ENCODE assay signal across 9 cellular contexts in genomic region chr14:105860615-105861580, GRCh38.
DNase-seq lines count a peak whose midpoint lies in the region; ATAC-seq, FAIRE-seq and TF ChIP-seq lines count a peak whose summit lies in the region.
"Had no signal": no experiment of that assay in that cellular context is flagged by ENCODE, and none has a peak within 500 bp of the region (broad histone marks: within the 10 kb centered on the region; RNA-seq: fewer than 3 reads in every experiment).

No MANE protein-coding gene starts in this region.

- H3K9ac ChIP-seq in kidney (ENCODE audit: low read length in 2 of 2), result no peak overlapping the region

- H3K36me3 ChIP-seq in kidney (ENCODE audit: control insufficient read depth in 1 of 2, insufficient read depth in 2 of 2, low read length in 2 of 2), result no peaks in the 10 kb centered on the region

- POLR2A ChIA-PET in activated CD4-positive, alpha-beta memory T cell treated with anti-CD3 and anti-CD28 coated beads, Interleukin-2, amount 10 ng/mL, durations not matched to agents 7 days and 5 days (lab: Charles Lee), result interaction anchor here (1.0 to 1.5 kb wide), 7 partner anchors 8 to 369 kb away, joined by 3 to 5 read pairs (median 3); partner anchors contain the start of gene TEDC1

- CTCF ChIA-PET in activated naive CD4-positive, alpha-beta T cell treated with anti-CD3 and anti-CD28 coated beads for 36 hours (lab: Charles Lee), result interaction anchor here (1.0 kb wide), 1 partner anchor 85 kb away, joined by 3 read pairs; no protein-coding TSS in a partner anchor
- CTCF ChIA-PET in activated CD4-positive, alpha-beta memory T cell treated with anti-CD3 and anti-CD28 coated beads, Interleukin-2, amount 10 ng/mL, durations not matched to agents 7 days and 5 days (lab: Charles Lee), result interaction anchor here (1.1 kb wide), 1 partner anchor 84 kb away, joined by 3 read pairs; no protein-coding TSS in a partner anchor

- peak overlapping the region; percentile 70 for H3K27ac Mint-ChIP-seq in activated naive CD4-positive, alpha-beta T cell treated with anti-CD3 and anti-CD28 coated beads for 36 hours
- H3K27ac Mint-ChIP-seq in activated CD4-positive, alpha-beta memory T cell treated with anti-CD3 and anti-CD28 coated beads, Interleukin-2, amount 10 ng/mL, durations not matched to agents 7 days and 5 days, result peak overlapping the region; percentile 98
- H3K27ac Mint-ChIP-seq in type B pancreatic cell, result no peak overlapping the region

- H3K4me1 ChIP-seq in kidney (ENCODE audit: control insufficient read depth in 1 of 2, insufficient read depth in 1 of 2, low read depth in 1 of 2, low read length in 2 of 2), result no peaks in the 10 kb centered on the region

- H3K36me3 Mint-ChIP-seq in activated naive CD4-positive, alpha-beta T cell treated with anti-CD3 and anti-CD28 coated beads for 36 hours (ENCODE audit: low read depth), result no peaks in the 10 kb centered on the region
- H3K36me3 Mint-ChIP-seq in activated CD4-positive, alpha-beta memory T cell treated with anti-CD3 and anti-CD28 coated beads, Interleukin-2, amount 10 ng/mL, durations not matched to agents 7 days and 5 days (ENCODE audit: low read depth), result peaks cover 5% of the 10 kb centered on the region
- no peaks in the 10 kb centered on the region for H3K36me3 Mint-ChIP-seq in type B pancreatic cell

- no peak overlapping the region for H3K27ac ChIP-seq in kidney (ENCODE audit: low read depth in 2 of 2, low read length in 2 of 2)

- no peaks in the 10 kb centered on the region for H3K9me3 Mint-ChIP-seq in activated naive CD4-positive, alpha-beta T cell treated with anti-CD3 and anti-CD28 coated beads for 36 hours
- no peaks in the 10 kb centered on the region for H3K9me3 Mint-ChIP-seq in activated CD4-positive, alpha-beta memory T cell treated with anti-CD3 and anti-CD28 coated beads, Interleukin-2, amount 10 ng/mL, durations not matched to agents 7 days and 5 days
- peaks cover 4% of the 10 kb centered on the region for H3K9me3 Mint-ChIP-seq in type B pancreatic cell

- DNase-seq in activated naive CD4-positive, alpha-beta T cell treated with anti-CD3 and anti-CD28 coated beads for 36 hours, result peak; percentile 3
- no peak for DNase-seq in activated naive CD4-positive, alpha-beta T cell treated with Interleukin-2 at 50 U/mL for 16 hours
- peak; percentile 24 for DNase-seq in activated CD4-positive, alpha-beta memory T cell treated with anti-CD3 and anti-CD28 coated beads, Interleukin-2, amount 10 ng/mL, durations not matched to agents 7 days and 5 days
- DNase-seq in kidney (peak; percentile 60), type B pancreatic cell (ENCODE audit: extremely low spot score, unreplicated experiment) (peak; percentile 51), activated gamma-delta T cell treated with Interleukin-2 at 50 U/mL for 16 hours (no peak), mesenteric fat pad (ENCODE audit: low spot score) (no peak)

- peaks cover 35% of the 10 kb centered on the region for H3K27me3 Mint-ChIP-seq in activated naive CD4-positive, alpha-beta T cell treated with anti-CD3 and anti-CD28 coated beads for 36 hours (ENCODE audit: low read depth)
- peaks cover 2% of the 10 kb centered on the region for H3K27me3 Mint-ChIP-seq in activated CD4-positive, alpha-beta memory T cell treated with anti-CD3 and anti-CD28 coated beads, Interleukin-2, amount 10 ng/mL, durations not matched to agents 7 days and 5 days
- no peaks in the 10 kb centered on the region for H3K27me3 Mint-ChIP-seq in type B pancreatic cell

- H3K4me3 ChIP-seq in kidney (ENCODE audit: low read length in 2 of 2), result no peak overlapping the region
- H3K4me3 ChIP-seq: lung had no signal

- TF ChIP-seq CTCF in kidney (IDR thresholded peaks at IDR 0.05; ENCODE audit: borderline replicate concordance, extremely low read depth, insufficient read depth), result no peak
- TF ChIP-seq CTCF in type B pancreatic cell (conservative IDR thresholded peaks at IDR 0.05), result no peak

- H3K9me3 ChIP-seq in kidney (ENCODE audit: control insufficient read depth in 1 of 2, low read length in 2 of 2), result no peaks in the 10 kb centered on the region

- H3K4me1 Mint-ChIP-seq in activated naive CD4-positive, alpha-beta T cell treated with anti-CD3 and anti-CD28 coated beads for 36 hours (ENCODE audit: low read depth), result peaks cover 26% of the 10 kb centered on the region
- H3K4me1 Mint-ChIP-seq in activated CD4-positive, alpha-beta memory T cell treated with anti-CD3 and anti-CD28 coated beads, Interleukin-2, amount 10 ng/mL, durations not matched to agents 7 days and 5 days, result peaks cover 67% of the 10 kb centered on the region
- no peaks in the 10 kb centered on the region for H3K4me1 Mint-ChIP-seq in type B pancreatic cell (ENCODE audit: unreplicated experiment)

- peak overlapping the region; percentile 48 for H3K4me3 Mint-ChIP-seq in activated naive CD4-positive, alpha-beta T cell treated with anti-CD3 and anti-CD28 coated beads for 36 hours
- H3K4me3 Mint-ChIP-seq in activated CD4-positive, alpha-beta memory T cell treated with anti-CD3 and anti-CD28 coated beads, Interleukin-2, amount 10 ng/mL, durations not matched to agents 7 days and 5 days, result peak overlapping the region; percentile 74
- no peak overlapping the region for H3K4me3 Mint-ChIP-seq in type B pancreatic cell

- intact Hi-C loops in activated naive CD4-positive, alpha-beta T cell treated with anti-CD3 and anti-CD28 coated beads for 36 hours (cut with micrococcal nuclease), result no loop called here
- intact Hi-C loops in kidney (cut with DNase I), result no loop called here

- no peak for ATAC-seq in GM21360 (IDR thresholded peaks at IDR 0.05; ENCODE audit: unreplicated experiment)

- no peak for FAIRE-seq in kidney (lab: Jason Lieb, UNC)

Comparison
In these comparisons a context has a peak if more than half of its experiments do, and no peak if none do; other contexts are left out.
1. DNase-seq: peak in activated naive CD4-positive, alpha-beta T cell treated with anti-CD3 and anti-CD28 coated beads for 36 hours (single experiment), activated CD4-positive, alpha-beta memory T cell treated with anti-CD3 and anti-CD28 coated beads, Interleukin-2, amount 10 ng/mL, durations not matched to agents 7 days and 5 days (single experiment), kidney (single experiment) and type B pancreatic cell (single experiment); none in activated naive CD4-positive, alpha-beta T cell treated with Interleukin-2 at 50 U/mL for 16 hours (single experiment), activated gamma-delta T cell treated with Interleukin-2 at 50 U/mL for 16 hours (single experiment) and mesenteric fat pad (single experiment).